In genomic region chr1:70979313-70979712, GRCh38 we compare ENCODE assay signal across 1 cellular context.
A peak's percentile ranks its signal among the peaks of the same experiment; 100 is the strongest.
TF ChIP-seq lines count a peak whose summit lies in the region.

No MANE protein-coding gene starts in this region.

TF ChIP-seq in K562, 482 proteins besides CTCF, POLR2A, EP300 and RAD21 (continued from another document):
- peak; percentile 86 for TF ChIP-seq MAFG (tag; conservative IDR thresholded peaks at IDR 0.05)
- no peak for TF ChIP-seq NONO (IDR thresholded peaks at IDR 0.05; ENCODE audit: low read depth in 2 of 2, low read length in 1 of 2)
- TF ChIP-seq MAFK (IDR thresholded peaks at IDR 0.05; ENCODE audit: low read length), result peak; percentile 72
- no peak for TF ChIP-seq POLR2B (IDR thresholded peaks at IDR 0.05; ENCODE audit: low read depth, partially characterized antibody)
- TF ChIP-seq ZNF316 (IDR thresholded peaks at IDR 0.05), result peak; percentile 91
- no peak for TF ChIP-seq IRF1 (CRISPR knock-in tag; IDR thresholded peaks at IDR 0.05; ENCODE audit: borderline replicate concordance)
- TF ChIP-seq ARNT (IDR thresholded peaks at IDR 0.05), result no peak
- no peak for TF ChIP-seq PBX2 (CRISPR knock-in tag; IDR thresholded peaks at IDR 0.05; ENCODE audit: low read depth)
- no peak for TF ChIP-seq PBX2 (tag; conservative IDR thresholded peaks at IDR 0.05; ENCODE audit: low read depth)
- no peak for TF ChIP-seq MBD1 (CRISPR knock-in tag; IDR thresholded peaks at IDR 0.05)
- TF ChIP-seq NFE2L1 (tag; IDR thresholded peaks at IDR 0.05; ENCODE audit: borderline replicate concordance, low read depth), result no peak
- TF ChIP-seq ZNF165 (CRISPR knock-in tag; IDR thresholded peaks at IDR 0.05; ENCODE audit: borderline replicate concordance), result no peak
- no peak for TF ChIP-seq ZNF12 (CRISPR knock-in tag; IDR thresholded peaks at IDR 0.05)
- TF ChIP-seq RBM17 (IDR thresholded peaks at IDR 0.05; ENCODE audit: borderline replicate concordance, low read depth, low read length), result no peak
- TF ChIP-seq EP400 (IDR thresholded peaks at IDR 0.05), result no peak
- peak; percentile 82 for TF ChIP-seq MAFF (IDR thresholded peaks at IDR 0.05; ENCODE audit: low read length)
- TF ChIP-seq FOXP4 (CRISPR knock-in tag; IDR thresholded peaks at IDR 0.05; ENCODE audit: borderline replicate concordance), result no peak
- no peak for TF ChIP-seq E2F8 (IDR thresholded peaks at IDR 0.05; ENCODE audit: low read depth, partially characterized antibody)
- no peak for TF ChIP-seq CREB5 (CRISPR knock-in tag; IDR thresholded peaks at IDR 0.05)
- TF ChIP-seq POLR2H (tag; IDR thresholded peaks at IDR 0.05; ENCODE audit: low read depth), result no peak
- TF ChIP-seq CREB3 (tag; conservative IDR thresholded peaks at IDR 0.05; ENCODE audit: low read depth), result no peak
